ENCODE assay signal across 29 cellular contexts in the genomic region with DNA sequence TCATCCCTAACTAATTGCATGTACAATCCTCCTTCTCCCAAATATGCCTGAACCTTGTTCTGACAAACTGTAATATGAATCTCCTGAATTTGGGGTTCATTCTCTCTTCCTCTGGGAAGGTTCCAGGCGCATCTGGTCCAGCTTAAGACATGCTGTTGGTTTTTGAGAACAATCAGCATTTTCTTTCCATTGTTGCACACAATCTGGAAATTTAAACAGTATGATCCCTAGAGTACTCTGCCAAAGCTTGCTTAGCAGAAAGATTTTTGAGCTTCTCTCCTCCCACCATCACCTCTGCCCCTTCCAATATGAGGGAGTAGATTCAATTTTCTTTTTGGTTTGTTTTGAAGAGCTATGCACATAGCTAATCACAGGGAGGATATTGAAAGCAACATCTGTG. TPM values are rescaled to one million over a fixed set of nuclear protein-coding genes. Genes with fewer than 3 reads are reported as not detected.
"Had no signal": no experiment of that assay in that cellular context is flagged by ENCODE, and none has a peak within 500 bp of the region (broad histone marks: within the 10 kb centered on the region; RNA-seq: fewer than 3 reads in every experiment).

No MANE protein-coding gene starts in this region.

- H3K36me3 Mint-ChIP-seq: immature natural killer cell; naive thymus-derived CD8-positive, alpha-beta T cell; neural progenitor cell; stimulated activated memory B cell treated with anti-CD40 and anti-IgM and Interleukin-4, amounts not matched to agents 10 μg/mL and 1 μg/mL and 100 μg/mL, for 72 hours; type B pancreatic cell had no signal

- H2AFZ ChIP-seq: neural progenitor cell had no signal

- H3K9ac ChIP-seq: neural progenitor cell had no signal

- H3K4me1 Mint-ChIP-seq: immature natural killer cell; naive thymus-derived CD8-positive, alpha-beta T cell; nephron progenitor cell; stimulated activated memory B cell treated with anti-CD40 and anti-IgM and Interleukin-4, amounts not matched to agents 10 μg/mL and 1 μg/mL and 100 μg/mL, for 72 hours; stimulated activated naive CD8-positive, alpha-beta T cell treated with anti-CD3 and anti-CD28 coated beads, Interleukin-15, amount 100 ng/mL, for 72 hours had no signal

- H3K4me3 Mint-ChIP-seq: immature natural killer cell; naive thymus-derived CD8-positive, alpha-beta T cell; nephron progenitor cell; neural progenitor cell; stimulated activated memory B cell treated with anti-CD40 and anti-IgM and Interleukin-4, amounts not matched to agents 10 μg/mL and 1 μg/mL and 100 μg/mL, for 72 hours; stimulated activated naive CD8-positive, alpha-beta T cell treated with anti-CD3 and anti-CD28 coated beads, Interleukin-15, amount 100 ng/mL, for 72 hours; type B pancreatic cell had no signal

- H3K36me3 ChIP-seq: left lung, lower lobe of right lung, neural progenitor cell, neutrophil, ovary, right atrium auricular region, right lobe of liver, tibial nerve, vagina had no signal

- DNase-seq: hypothalamus; immature natural killer cell; kidney; left colon; left lung; lower lobe of right lung; mammary epithelial cell; mesenchymal stem cell; naive thymus-derived CD8-positive, alpha-beta T cell; nephron progenitor cell; occipital lobe; ovary; right lobe of liver; stimulated activated CD4-positive, alpha-beta T cell treated with anti-CD3 and anti-CD28 coated beads, Interleukin-1b, Interleukin-23, amount 100 ng/mL, for 48 hours; stimulated activated CD4-positive, alpha-beta T cell treated with anti-CD3 and anti-CD28 coated beads, Interleukin-2, amount 100 ng/mL, for 48 hours; stimulated activated CD4-positive, alpha-beta T cell treated with anti-CD3 and anti-CD28 coated beads, Interleukin-4, amount 100 ng/mL, for 4 hours; stimulated activated CD8-positive, alpha-beta memory T cell treated with anti-CD3 and anti-CD28 coated beads, Interleukin-4, amount 100 ng/mL, for 48 hours; stimulated activated naive CD4-positive, alpha-beta T cell treated with Interleukin-2 at 50 U/mL for 16 hours; stimulated activated naive CD8-positive, alpha-beta T cell treated with anti-CD3 and anti-CD28 coated beads, Interleukin-15, amount 100 ng/mL, for 72 hours; substantia nigra had no signal

- H3K4me1 ChIP-seq: left lung, lower lobe of right lung, right atrium auricular region, right lobe of liver, tibial nerve, vagina had no signal

- H3K9me3 ChIP-seq: left lung, lower lobe of right lung, neutrophil, ovary, right atrium auricular region, right lobe of liver, tibial nerve, vagina had no signal

- ATAC-seq: left colon; left lung; lower lobe of right lung; naive thymus-derived CD8-positive, alpha-beta T cell; right lobe of liver; stimulated activated memory B cell treated with anti-CD40 and anti-IgM and Interleukin-4, amounts not matched to agents 10 μg/mL and 1 μg/mL and 100 μg/mL, for 72 hours; stimulated activated naive CD8-positive, alpha-beta T cell treated with anti-CD3 and anti-CD28 coated beads, Interleukin-15, amount 100 ng/mL, for 72 hours had no signal

- H3K27ac ChIP-seq: left lung, lower lobe of right lung, neural progenitor cell, neutrophil, ovary, right atrium auricular region, right lobe of liver, tibial nerve, vagina had no signal

- H3K27me3 Mint-ChIP-seq: progenitor cell of endocrine pancreas; stimulated activated memory B cell treated with anti-CD40 and anti-IgM and Interleukin-4, amounts not matched to agents 10 μg/mL and 1 μg/mL and 100 μg/mL, for 72 hours; stimulated activated naive CD8-positive, alpha-beta T cell treated with anti-CD3 and anti-CD28 coated beads, Interleukin-15, amount 100 ng/mL, for 72 hours; type B pancreatic cell had no signal

- H3K27ac Mint-ChIP-seq: immature natural killer cell; naive thymus-derived CD8-positive, alpha-beta T cell; nephron progenitor cell; neural progenitor cell; progenitor cell of endocrine pancreas; stimulated activated memory B cell treated with anti-CD40 and anti-IgM and Interleukin-4, amounts not matched to agents 10 μg/mL and 1 μg/mL and 100 μg/mL, for 72 hours; type B pancreatic cell had no signal

- H3K4me2 ChIP-seq: neural progenitor cell, smooth muscle cell had no signal

- H3K27me3 ChIP-seq: left lung, neural progenitor cell, neutrophil, ovary, tibial nerve, vagina had no signal

- H3K9me3 Mint-ChIP-seq: immature natural killer cell; naive thymus-derived CD8-positive, alpha-beta T cell; stimulated activated memory B cell treated with anti-CD40 and anti-IgM and Interleukin-4, amounts not matched to agents 10 μg/mL and 1 μg/mL and 100 μg/mL, for 72 hours; stimulated activated naive CD8-positive, alpha-beta T cell treated with anti-CD3 and anti-CD28 coated beads, Interleukin-15, amount 100 ng/mL, for 72 hours; type B pancreatic cell had no signal

- H3K4me3 ChIP-seq: left lung, lower lobe of right lung, neural progenitor cell, ovary, right atrium auricular region, right lobe of liver, smooth muscle cell, tibial nerve, vagina had no signal

RNA-seq across cellular contexts. Expression of gene SRPX, which starts 50.1 kb away (rescaled TPM):
- total RNA-seq: naive thymus-derived CD8-positive, alpha-beta T cell had no signal
